In the genomic region with DNA sequence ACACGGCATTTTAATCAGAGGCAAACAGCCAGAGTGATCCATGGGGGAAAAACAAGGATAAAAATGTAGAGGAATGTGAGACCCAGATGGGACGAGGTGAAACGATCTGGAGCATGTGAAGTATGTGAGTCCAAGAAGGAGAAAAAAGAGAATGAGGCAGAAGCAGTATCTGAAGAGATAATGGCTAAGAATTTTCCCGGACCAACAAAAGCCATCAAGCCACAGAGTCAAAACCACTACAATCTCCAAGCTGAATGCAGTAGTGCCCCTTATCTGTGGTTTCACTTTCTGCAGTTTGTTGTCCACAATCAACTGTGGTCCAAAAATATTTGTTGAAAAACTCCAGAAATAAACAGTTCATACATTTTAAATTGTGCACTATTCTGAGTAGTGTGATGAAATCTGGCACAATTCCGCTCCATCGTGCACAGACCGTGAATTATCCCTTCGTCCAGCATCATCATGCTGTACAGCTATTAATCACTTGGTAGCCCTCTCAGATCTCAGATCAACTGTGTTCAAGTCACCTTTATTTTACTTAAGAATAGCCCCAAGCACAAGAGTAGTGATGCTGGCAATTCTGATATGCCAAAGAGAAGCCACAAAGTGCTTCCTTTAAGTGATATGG, we compare ENCODE assay signal across 12 cellular contexts. TPM values are rescaled to one million over a fixed set of nuclear protein-coding genes. Genes with fewer than 3 reads are reported as not detected.
DNase-seq lines count a peak whose midpoint lies in the region; ATAC-seq, FAIRE-seq and TF ChIP-seq lines count a peak whose summit lies in the region.
"Had no signal": no experiment of that assay in that cellular context is flagged by ENCODE, and none has a peak within 500 bp of the region (broad histone marks: within the 10 kb centered on the region; RNA-seq: fewer than 3 reads in every experiment).

No MANE protein-coding gene starts in this region.

- H3K27me3 Mint-ChIP-seq in GM23338 (ENCODE audit: insufficient read depth, low read depth, poor library complexity): peaks cover 5% of the 10 kb centered on the region

- no peak for TF ChIP-seq POLR2A in GM12878 (IDR thresholded peaks at IDR 0.05; ENCODE audit: low read depth, low read length)

- H4K20me1 ChIP-seq in GM23338 (replicated peaks; ENCODE audit: insufficient read depth) (peaks cover 57% of the 10 kb centered on the region), GM12878 (ENCODE audit: control insufficient read depth, insufficient read depth) (no peaks in the 10 kb centered on the region)

- H2AFZ ChIP-seq in GM23338 (no peak overlapping the region), GM12878 (ENCODE audit: control insufficient read depth, low read depth, low read length) (no peak overlapping the region)

- in situ Hi-C loops in GM12878 (cut with MboI): no loop called here

- H3K36me3 Mint-ChIP-seq in GM23338 (ENCODE audit: low read depth): peaks cover 47% of the 10 kb centered on the region

- POLR2A ChIA-PET in GM12878 (lab: Charles Lee): no interaction called here

- intact Hi-C loops in GM12878 (cut with micrococcal nuclease; ENCODE audit: unreplicated experiment): no loop called here

- peaks cover 34% of the 10 kb centered on the region for H3K4me1 Mint-ChIP-seq in GM23338
- H3K4me1 Mint-ChIP-seq: central memory CD8-positive, alpha-beta T cell had no signal

- H3K9me3 ChIP-seq in GM12878 (replicated peaks; ENCODE audit: control insufficient read depth, insufficient read depth, low read length) (no peaks in the 10 kb centered on the region), thoracic aorta (no peaks in the 10 kb centered on the region)

- CTCF ChIA-PET in GM12878 (lab: Yijun Ruan, JAX): no interaction called here

- H3K9me2 ChIP-seq in GM23338 (ENCODE audit: insufficient read depth): no peaks in the 10 kb centered on the region

- H3K27me3 ChIP-seq in GM23338 (ENCODE audit: insufficient read depth): no peaks in the 10 kb centered on the region
- H3K27me3 ChIP-seq in GM12878 (replicated peaks in 1 of 2; ENCODE audit: control insufficient read depth in 2 of 2, insufficient read depth in 2 of 2, low read length in 1 of 2): no peaks in the 10 kb centered on the region
- no peaks in the 10 kb centered on the region for H3K27me3 ChIP-seq in thoracic aorta (replicated peaks; ENCODE audit: insufficient read depth)

- RAD21 ChIA-PET in GM12878 (lab: Charles Lee; ENCODE audit: unreplicated experiment): no interaction called here

- 73% methylated on average over 8 of the region's 8 CpGs for WGBS in GM12878 (ENCODE audit: insufficient coverage, insufficient replicate concordance, low lambda C conversion rate, missing lambda C conversion rate)

- peaks cover 100% of the 10 kb centered on the region for H3K79me2 ChIP-seq in GM23338 (replicated peaks; ENCODE audit: insufficient read depth)
- H3K79me2 ChIP-seq in GM12878 (ENCODE audit: control insufficient read depth, insufficient read depth, low read length): no peaks in the 10 kb centered on the region

- H3K4me3 ChIP-seq in GM23338 (no peak overlapping the region), GM12878 (no peak overlapping the region), thoracic aorta (peak overlapping the region; percentile 59)

- no peak for TF ChIP-seq EP300 in GM12878 (IDR thresholded peaks at IDR 0.05; ENCODE audit: borderline replicate concordance in 1 of 2, control insufficient read depth in 1 of 2, low read depth in 2 of 2, low read length in 2 of 2)

- H3K4me1 ChIP-seq in GM23338 (ENCODE audit: insufficient read depth) (peaks cover 44% of the 10 kb centered on the region), GM12878 (ENCODE audit: control insufficient read depth, insufficient read depth, low read length) (no peaks in the 10 kb centered on the region), thoracic aorta (ENCODE audit: control insufficient read depth in 1 of 2, low read depth in 2 of 2) (peaks cover 26 to 89% of the 10 kb centered on the region in 2 donors)

- H3K27ac Mint-ChIP-seq in GM23338: 0 out of 2 replicates have a peak overlapping the region, but pooled peaks have one; percentile 2

- BruUV-seq in GM12878 (replicated peaks; lab: Mats Ljungman, UMichigan): no TSS peak

- SMC1A ChIA-PET in GM12878 (lab: Charles Lee; ENCODE audit: uncharacterized antibody, unreplicated experiment): no interaction called here

- DNase-seq in GM23338 (ENCODE audit: low spot score) (peak; percentile 38), GM12878 (ENCODE audit: low read depth, low spot score) (no peak), iris pigment epithelial cell (ENCODE audit: low read depth) (peak; percentile 62), thoracic aorta (ENCODE audit: low spot score) (no peak), T-helper 1 cell (no peak), NCI-H2107 treated with DMSO at 0.1 percent for 48 hours (lab: John Stamatoyannopoulos, UW; ENCODE audit: unreplicated experiment) (no peak)
- DNase-seq: Kasumi-1, midbrain had no signal

- no peak for TF ChIP-seq RAD21 in GM12878 (IDR thresholded peaks at IDR 0.05; ENCODE audit: insufficient read depth, low read depth, low read length)

- H3K4me3 Mint-ChIP-seq in GM23338: no peak overlapping the region
- H3K4me3 Mint-ChIP-seq: central memory CD8-positive, alpha-beta T cell had no signal

- H3K27ac ChIP-seq in GM23338 (ENCODE audit: low read depth) (no peak overlapping the region; the same call in none of the 2 replicates), GM12878 (ENCODE audit: control insufficient read depth, insufficient read depth) (no peak overlapping the region), thoracic aorta (peak overlapping the region; percentile 69 to 84)

- TF ChIP-seq CTCF in GM23338 (conservative IDR thresholded peaks at IDR 0.05; ENCODE audit: low read depth in 2 of 2) (no peak), GM12878 (IDR thresholded peaks at IDR 0.05 in 2 of 3, conservative IDR thresholded peaks at IDR 0.05 in 1 of 3; ENCODE audit: control insufficient read depth in 2 of 3, extremely low read depth in 1 of 3, insufficient read depth in 1 of 3, low read depth in 3 of 3, low read length in 3 of 3) (no peak), thoracic aorta (IDR thresholded peaks at IDR 0.05) (no peak)

- no peak overlapping the region for H3K9ac ChIP-seq in GM12878 (ENCODE audit: control insufficient read depth, insufficient read depth, low read length)

- no peaks in the 10 kb centered on the region for H3F3A ChIP-seq in GM23338 (replicated peaks; ENCODE audit: low read depth)

- no peak for FAIRE-seq in GM12878 (lab: Jason Lieb, UNC)
- FAIRE-seq: frontal cortex had no signal

- ATAC-seq in GM23338 (no peak), GM12878 (no peak), thoracic aorta (ENCODE audit: insufficient number of reproducible peaks, low FRiP score, low read depth) (no peak), GM21360 (IDR thresholded peaks at IDR 0.05; ENCODE audit: unreplicated experiment) (no peak), GM19397 (IDR thresholded peaks at IDR 0.05; ENCODE audit: unreplicated experiment) (no peak)

- no peak overlapping the region for H3K4me2 ChIP-seq in GM23338
- H3K4me2 ChIP-seq in GM12878 (ENCODE audit: control insufficient read depth, insufficient read depth): peak overlapping the region; percentile 30; the same call in 1 of the 2 replicates

- H3K36me3 ChIP-seq in GM23338 (ENCODE audit: insufficient read depth) (no peaks in the 10 kb centered on the region), GM12878 (ENCODE audit: control insufficient read depth in 2 of 2, insufficient read depth in 2 of 2, low read length in 1 of 2) (no peaks in the 10 kb centered on the region), thoracic aorta (no peaks in the 10 kb centered on the region)

- H3K9me3 Mint-ChIP-seq in GM23338: no peaks in the 10 kb centered on the region
- H3K9me3 Mint-ChIP-seq: central memory CD8-positive, alpha-beta T cell had no signal

TF ChIP-seq in GM23338, 12 proteins besides CTCF, POLR2A, EP300 and RAD21 (continues in another document):
- TF ChIP-seq ZNF331 (CRISPR knock-in tag; IDR thresholded peaks at IDR 0.05; ENCODE audit: low read depth): no peak

TF ChIP-seq in GM12878, 131 proteins besides CTCF, POLR2A, EP300 and RAD21:
- no peak for TF ChIP-seq HCFC1 (IDR thresholded peaks at IDR 0.05; ENCODE audit: low read length)
- TF ChIP-seq, protein P1, sequence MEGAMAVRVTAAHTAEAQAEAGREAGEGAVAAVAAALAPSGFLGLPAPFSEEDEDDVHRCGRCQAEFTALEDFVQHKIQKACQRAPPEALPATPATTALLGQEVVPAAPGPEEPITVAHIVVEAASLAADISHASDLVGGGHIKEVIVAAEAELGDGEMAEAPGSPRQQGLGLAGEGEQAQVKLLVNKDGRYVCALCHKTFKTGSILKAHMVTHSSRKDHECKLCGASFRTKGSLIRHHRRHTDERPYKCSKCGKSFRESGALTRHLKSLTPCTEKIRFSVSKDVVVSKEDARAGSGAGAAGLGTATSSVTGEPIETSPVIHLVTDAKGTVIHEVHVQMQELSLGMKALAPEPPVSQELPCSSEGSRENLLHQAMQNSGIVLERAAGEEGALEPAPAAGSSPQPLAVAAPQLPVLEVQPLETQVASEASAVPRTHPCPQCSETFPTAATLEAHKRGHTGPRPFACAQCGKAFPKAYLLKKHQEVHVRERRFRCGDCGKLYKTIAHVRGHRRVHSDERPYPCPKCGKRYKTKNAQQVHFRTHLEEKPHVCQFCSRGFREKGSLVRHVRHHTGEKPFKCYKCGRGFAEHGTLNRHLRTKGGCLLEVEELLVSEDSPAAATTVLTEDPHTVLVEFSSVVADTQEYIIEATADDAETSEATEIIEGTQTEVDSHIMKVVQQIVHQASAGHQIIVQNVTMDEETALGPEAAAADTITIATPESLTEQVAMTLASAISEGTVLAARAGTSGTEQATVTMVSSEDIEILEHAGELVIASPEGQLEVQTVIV (IDR thresholded peaks at IDR 0.05; ENCODE audit: borderline replicate concordance, partially characterized antibody): no peak

RNA-seq across cellular contexts. Expression of gene MYH10, which starts 18.7 kb away (rescaled TPM):
- 230 and 246 TPM in 2 replicates for total RNA-seq in GM23338 (2014; rRNA removed; shearing (Covaris generic))
- polyA plus RNA-seq in GM23338 (2016; fragmentation: Nextera tagmentation; extraction: Ambion mirVana): 78.1 and 89.5 TPM in 2 replicates
- total RNA-seq in GM12878 (2013; cell fraction: nucleolus; rRNA removed): 7.7 and 9.9 TPM in 2 replicates
- 0.73 and 1.3 TPM in 2 replicates for total RNA-seq in GM12878 (2014; rRNA removed)
- total RNA-seq in GM12878 (2014; rRNA removed; fragmentation: Illumina TruSeq; extraction: Trizol): 0.51 and 0.63 TPM in 2 replicates
- 1.3 and 2.6 TPM in 2 replicates for total RNA-seq in GM12878 (2021)
- polyA plus RNA-seq in GM12878 (2011; ENCODE audit: low read depth): 6.7 TPM
- polyA plus RNA-seq in GM12878 (2011; rRNA removed): 4.1 and 4.7 TPM in 2 replicates
- 4.0 and 4.8 TPM in 2 replicates for polyA plus RNA-seq in GM12878 (2011; cell fraction: cytosol; rRNA removed)
- 5.7 and 6.5 TPM in 2 replicates for polyA plus RNA-seq in GM12878 (2011; cell fraction: nucleus; rRNA removed)
- polyA plus RNA-seq in GM12878 (2012): 8.2 and 8.4 TPM in 2 replicates
- 0.78 and 1.3 TPM in 2 replicates for polyA plus RNA-seq in GM12878 (2014; fragmentation: Illumina TruSeq; extraction: Trizol)
- under 1 TPM; 0.33 to 0.55 TPM for polyA plus RNA-seq in GM12878 (2014; fragmentation: Nextera tagmentation; extraction: Ambion mirVana)
- 0.73 and 1.6 TPM in 2 replicates for polyA plus RNA-seq in GM12878 (2014; rRNA removed)
- polyA plus RNA-seq in GM12878 (2016; fragmentation: Nextera tagmentation; extraction: Ambion mirVana): 1 to 10 TPM; 2.7 to 7.1 TPM
- 7.4 and 10.4 TPM in 2 replicates for polyA minus RNA-seq in GM12878 (2011; rRNA and poly(A)+ RNA removed)
- 4.7 and 4.8 TPM in 2 replicates for polyA minus RNA-seq in GM12878 (2011; cell fraction: cytosol; rRNA and poly(A)+ RNA removed)
- polyA minus RNA-seq in GM12878 (2011; cell fraction: nucleus; rRNA and poly(A)+ RNA removed): 4.2 and 10.5 TPM in 2 replicates
- total RNA-seq in thoracic aorta: 1,000 to 10,000 TPM; 1,436 to 1,719 TPM

Comparison
In these comparisons a context has a peak if more than half of its experiments do, and no peak if none do; other contexts are left out.
1. DNase-seq: peak in GM23338 (single experiment) and iris pigment epithelial cell (single experiment); none in GM12878 (single experiment), thoracic aorta (single experiment), T-helper 1 cell (0 of 5) and NCI-H2107 treated with DMSO at 0.1 percent for 48 hours (single experiment).
2. H3K27ac ChIP-seq: peak in thoracic aorta (2 of 2); none in GM23338 (single experiment) and GM12878 (single experiment).
3. RNA of gene MYH10, which starts 18.7 kb away (total RNA-seq): 1,436 to 1,719 TPM in thoracic aorta and 230 to 246 TPM in GM23338; 0.51 to 9.9 TPM in GM12878; every median in the first group is over 10 times any median in the second.